Comparison of ENCODE assay signal across 10 cellular contexts in genomic region chrX:103329991-103330390, GRCh38. TPM values are rescaled to one million over a fixed set of nuclear protein-coding genes. Genes with fewer than 3 reads are reported as not detected.
DNase-seq lines count a peak whose midpoint lies in the region; ATAC-seq and TF ChIP-seq lines count a peak whose summit lies in the region.
"Had no signal": no experiment of that assay in that cellular context is flagged by ENCODE, and none has a peak within 500 bp of the region (broad histone marks: within the 10 kb centered on the region; RNA-seq: fewer than 3 reads in every experiment).

TCEAL7 (plus strand) TSS chrX:103330239; CDS start chrX:103331404, 1,165 bp downstream.

- DNase-seq in A172 (ENCODE audit: low spot score) (peak; percentile 17), foreskin keratinocyte (peak in 1 of 2 donors; percentile 2), NCI-H345 (lab: John Stamatoyannopoulos, UW) (no peak), NCI-H1694 (lab: John Stamatoyannopoulos, UW) (no peak), DMS79 (lab: John Stamatoyannopoulos, UW) (no peak)
- no peak for DNase-seq in activated CD8-positive, alpha-beta T cell treated with anti-CD3 and anti-CD28 coated beads for 36 hours
- DNase-seq: AML-193 had no signal

- intact Hi-C loops in activated CD8-positive, alpha-beta T cell treated with anti-CD3 and anti-CD28 coated beads for 36 hours (cut with micrococcal nuclease) = no loop called here

- H3K4me3 Mint-ChIP-seq in nephron = peak within 1 kb of the TSS; percentile 85 to 95 (median 85)
- H3K4me3 Mint-ChIP-seq in activated CD8-positive, alpha-beta T cell treated with anti-CD3 and anti-CD28 coated beads for 36 hours = no peak within 1 kb of the TSS

- H3K27me3 Mint-ChIP-seq in nephron (ENCODE audit: low read depth) = no peaks in the 10 kb centered on the region
- peaks cover 15% of the 10 kb centered on the region for H3K27me3 Mint-ChIP-seq in activated CD8-positive, alpha-beta T cell treated with anti-CD3 and anti-CD28 coated beads for 36 hours

- TF ChIP-seq CTCF in foreskin keratinocyte (conservative IDR thresholded peaks at IDR 0.05) (no peak), nephron (IDR thresholded peaks at IDR 0.05; ENCODE audit: unreplicated experiment in 3 of 3) (no peak)
- TF ChIP-seq CTCF in activated CD8-positive, alpha-beta T cell treated with anti-CD3 and anti-CD28 coated beads for 36 hours (IDR thresholded peaks at IDR 0.05) = no peak

- no peaks in the 10 kb centered on the region for H3K36me3 Mint-ChIP-seq in nephron (ENCODE audit: low read depth)
- H3K36me3 Mint-ChIP-seq in activated CD8-positive, alpha-beta T cell treated with anti-CD3 and anti-CD28 coated beads for 36 hours (ENCODE audit: low read depth) = no peaks in the 10 kb centered on the region

- POLR2A ChIA-PET in activated CD8-positive, alpha-beta T cell treated with anti-CD3 and anti-CD28 coated beads for 36 hours (lab: Charles Lee) = no interaction called here

- H3K4me1 Mint-ChIP-seq in nephron = peaks cover 15% of the 10 kb centered on the region
- H3K4me1 Mint-ChIP-seq in activated CD8-positive, alpha-beta T cell treated with anti-CD3 and anti-CD28 coated beads for 36 hours (ENCODE audit: low read depth) = peaks cover 2% of the 10 kb centered on the region

- no peak within 1 kb of the TSS for H3K27ac ChIP-seq in foreskin keratinocyte
- H3K27ac ChIP-seq: epithelial cell of prostate had no signal

- CTCF ChIA-PET in activated CD8-positive, alpha-beta T cell treated with anti-CD3 and anti-CD28 coated beads for 36 hours (lab: Charles Lee) = interaction anchor here (1.3 to 1.7 kb wide), 2 partner anchors 14 to 160 kb away, joined by 3 read pairs; no protein-coding TSS in a partner anchor

- ATAC-seq in SK-N-SH treated with all-trans-retinoic acid at 6 μM for 48 hours (peak; percentile 89), foreskin keratinocyte (peak; percentile 24)
- ATAC-seq in activated CD8-positive, alpha-beta T cell treated with anti-CD3 and anti-CD28 coated beads for 36 hours = no peak

- no peaks in the 10 kb centered on the region for H3K27me3 ChIP-seq in foreskin keratinocyte

- H3K27ac Mint-ChIP-seq in nephron = peak within 1 kb of the TSS; percentile 92 to 95 (median 93)
- H3K27ac Mint-ChIP-seq in activated CD8-positive, alpha-beta T cell treated with anti-CD3 and anti-CD28 coated beads for 36 hours = no peak within 1 kb of the TSS

- no peaks in the 10 kb centered on the region for H3K9me3 Mint-ChIP-seq in nephron
- no peaks in the 10 kb centered on the region for H3K9me3 Mint-ChIP-seq in activated CD8-positive, alpha-beta T cell treated with anti-CD3 and anti-CD28 coated beads for 36 hours

- no peaks in the 10 kb centered on the region for H3K4me1 ChIP-seq in foreskin keratinocyte

TF ChIP-seq in SK-N-SH treated with all-trans-retinoic acid at 6 μM for 48 hours, 23 proteins besides CTCF, POLR2A, EP300 and RAD21:
- no peak for TF ChIP-seq ARNTL (CRISPR knock-in tag; IDR thresholded peaks at IDR 0.05; ENCODE audit: borderline replicate concordance, low read depth)
- TF ChIP-seq ISL1 (CRISPR knock-in tag; IDR thresholded peaks at IDR 0.05) = no peak
- no peak for TF ChIP-seq BACH2 (CRISPR knock-in tag; IDR thresholded peaks at IDR 0.05; ENCODE audit: borderline replicate concordance)
- no peak for TF ChIP-seq ZNF8 (CRISPR knock-in tag; IDR thresholded peaks at IDR 0.05)
- TF ChIP-seq ZFP30 (CRISPR knock-in tag; IDR thresholded peaks at IDR 0.05) = no peak
- TF ChIP-seq TCF4 (CRISPR knock-in tag; IDR thresholded peaks at IDR 0.05; ENCODE audit: borderline replicate concordance) = no peak
- TF ChIP-seq CSDC2 (CRISPR knock-in tag; IDR thresholded peaks at IDR 0.05) = no peak
- no peak for TF ChIP-seq OSR1 (CRISPR knock-in tag; IDR thresholded peaks at IDR 0.05)
- TF ChIP-seq, protein P1, sequence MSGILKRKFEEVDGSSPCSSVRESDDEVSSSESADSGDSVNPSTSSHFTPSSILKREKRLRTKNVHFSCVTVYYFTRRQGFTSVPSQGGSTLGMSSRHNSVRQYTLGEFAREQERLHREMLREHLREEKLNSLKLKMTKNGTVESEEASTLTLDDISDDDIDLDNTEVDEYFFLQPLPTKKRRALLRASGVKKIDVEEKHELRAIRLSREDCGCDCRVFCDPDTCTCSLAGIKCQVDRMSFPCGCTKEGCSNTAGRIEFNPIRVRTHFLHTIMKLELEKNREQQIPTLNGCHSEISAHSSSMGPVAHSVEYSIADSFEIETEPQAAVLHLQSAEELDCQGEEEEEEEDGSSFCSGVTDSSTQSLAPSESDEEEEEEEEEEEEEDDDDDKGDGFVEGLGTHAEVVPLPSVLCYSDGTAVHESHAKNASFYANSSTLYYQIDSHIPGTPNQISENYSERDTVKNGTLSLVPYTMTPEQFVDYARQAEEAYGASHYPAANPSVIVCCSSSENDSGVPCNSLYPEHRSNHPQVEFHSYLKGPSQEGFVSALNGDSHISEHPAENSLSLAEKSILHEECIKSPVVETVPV (CRISPR knock-in tag; IDR thresholded peaks at IDR 0.05) = no peak
- TF ChIP-seq ZNF70 (CRISPR knock-in tag; IDR thresholded peaks at IDR 0.05) = no peak
- no peak for TF ChIP-seq TSHZ2 (CRISPR knock-in tag; IDR thresholded peaks at IDR 0.05)

RNA-seq across cellular contexts. Expression of gene TCEAL7, which starts in this region (rescaled TPM):
- total RNA-seq in A172 (2014; rRNA removed; shearing (Covaris generic)) = 16.6 and 29.0 TPM in 2 replicates
- 6.5 and 7.8 TPM in 2 replicates for total RNA-seq in foreskin keratinocyte
- polyA plus RNA-seq in foreskin keratinocyte = 5.8 and 8.2 TPM in 2 replicates
- total RNA-seq in activated CD8-positive, alpha-beta T cell treated with anti-CD3 and anti-CD28 coated beads for 36 hours = not detected
